3 cellular contexts compared by ENCODE assay signal in the genomic region with DNA sequence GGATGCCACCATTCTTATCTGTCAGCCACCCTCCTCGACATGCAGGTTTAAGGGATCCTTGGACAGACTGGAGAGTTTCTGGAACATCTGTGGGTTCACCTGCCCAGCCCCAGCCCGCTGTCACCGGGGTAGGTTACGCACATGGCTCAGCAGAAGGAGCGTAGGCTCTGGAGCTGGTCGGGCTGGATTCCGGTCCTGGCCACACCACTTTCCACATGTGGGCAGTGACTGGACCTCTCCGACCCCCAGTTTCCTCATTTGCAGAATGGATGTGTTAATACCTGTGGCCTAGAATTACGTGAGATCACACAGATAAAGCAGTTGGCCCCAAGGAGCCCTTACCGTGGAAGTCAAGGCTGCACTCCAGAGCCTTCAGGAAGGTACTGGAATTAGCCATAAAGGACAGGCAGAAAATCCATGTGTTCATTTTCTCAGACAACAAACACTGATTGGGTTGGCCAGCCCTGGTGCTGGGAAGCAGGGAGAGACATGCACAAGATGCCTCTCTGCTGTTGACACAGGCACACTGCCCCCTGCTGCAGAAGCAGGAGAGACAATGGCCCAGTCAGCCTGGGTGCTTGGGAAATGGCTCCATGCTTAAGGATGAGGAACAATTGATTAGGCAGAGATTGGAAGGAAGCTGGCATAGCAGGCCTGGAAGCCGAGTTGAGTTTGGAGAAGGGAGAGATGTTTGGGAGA.
A peak's percentile ranks its signal among the peaks of the same experiment; 100 is the strongest.
TF ChIP-seq lines count a peak whose summit lies in the region.

No MANE protein-coding gene starts in this region.

TF ChIP-seq in SK-N-SH, 30 proteins besides CTCF, POLR2A, EP300 and RAD21 (continued from another document):
- TF ChIP-seq, protein P1, sequence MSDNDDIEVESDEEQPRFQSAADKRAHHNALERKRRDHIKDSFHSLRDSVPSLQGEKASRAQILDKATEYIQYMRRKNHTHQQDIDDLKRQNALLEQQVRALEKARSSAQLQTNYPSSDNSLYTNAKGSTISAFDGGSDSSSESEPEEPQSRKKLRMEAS (IDR thresholded peaks at IDR 0.05; ENCODE audit: low read depth) = no peak
- TF ChIP-seq, protein P2, sequence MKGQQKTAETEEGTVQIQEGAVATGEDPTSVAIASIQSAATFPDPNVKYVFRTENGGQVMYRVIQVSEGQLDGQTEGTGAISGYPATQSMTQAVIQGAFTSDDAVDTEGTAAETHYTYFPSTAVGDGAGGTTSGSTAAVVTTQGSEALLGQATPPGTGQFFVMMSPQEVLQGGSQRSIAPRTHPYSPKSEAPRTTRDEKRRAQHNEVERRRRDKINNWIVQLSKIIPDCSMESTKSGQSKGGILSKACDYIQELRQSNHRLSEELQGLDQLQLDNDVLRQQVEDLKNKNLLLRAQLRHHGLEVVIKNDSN (IDR thresholded peaks at IDR 0.05; ENCODE audit: borderline replicate concordance, low read depth) = no peak
- TF ChIP-seq RCOR1 (IDR thresholded peaks at IDR 0.05; ENCODE audit: low read length) (no peak), RXRA (IDR thresholded peaks at IDR 0.05; ENCODE audit: borderline replicate concordance, low read depth) (no peak), YY1 (IDR thresholded peaks at IDR 0.05; ENCODE audit: low read depth) (no peak), CHD2 (IDR thresholded peaks at IDR 0.05; ENCODE audit: low read length, partially characterized antibody) (no peak)
- TF ChIP-seq, protein P3, sequence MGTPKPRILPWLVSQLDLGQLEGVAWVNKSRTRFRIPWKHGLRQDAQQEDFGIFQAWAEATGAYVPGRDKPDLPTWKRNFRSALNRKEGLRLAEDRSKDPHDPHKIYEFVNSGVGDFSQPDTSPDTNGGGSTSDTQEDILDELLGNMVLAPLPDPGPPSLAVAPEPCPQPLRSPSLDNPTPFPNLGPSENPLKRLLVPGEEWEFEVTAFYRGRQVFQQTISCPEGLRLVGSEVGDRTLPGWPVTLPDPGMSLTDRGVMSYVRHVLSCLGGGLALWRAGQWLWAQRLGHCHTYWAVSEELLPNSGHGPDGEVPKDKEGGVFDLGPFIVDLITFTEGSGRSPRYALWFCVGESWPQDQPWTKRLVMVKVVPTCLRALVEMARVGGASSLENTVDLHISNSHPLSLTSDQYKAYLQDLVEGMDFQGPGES (IDR thresholded peaks at IDR 0.05; ENCODE audit: low read depth, low read length) = no peak

TF ChIP-seq in SK-N-SH treated with all-trans-retinoic acid at 6 μM for 48 hours, 23 proteins besides CTCF, POLR2A, EP300 and RAD21 (continued from another document):
- TF ChIP-seq ISL1 (CRISPR knock-in tag; IDR thresholded peaks at IDR 0.05) = no peak
- TF ChIP-seq PPARA (CRISPR knock-in tag; IDR thresholded peaks at IDR 0.05; ENCODE audit: borderline replicate concordance) = no peak
TF ChIP-seq in SK-N-SH treated with all-trans-retinoic acid at 6 μM for 48 hours: peak in this region for 0.

TF ChIP-seq in WTC11, 78 proteins besides CTCF, POLR2A, EP300 and RAD21 (continued from another document):
- TF ChIP-seq, protein P4, sequence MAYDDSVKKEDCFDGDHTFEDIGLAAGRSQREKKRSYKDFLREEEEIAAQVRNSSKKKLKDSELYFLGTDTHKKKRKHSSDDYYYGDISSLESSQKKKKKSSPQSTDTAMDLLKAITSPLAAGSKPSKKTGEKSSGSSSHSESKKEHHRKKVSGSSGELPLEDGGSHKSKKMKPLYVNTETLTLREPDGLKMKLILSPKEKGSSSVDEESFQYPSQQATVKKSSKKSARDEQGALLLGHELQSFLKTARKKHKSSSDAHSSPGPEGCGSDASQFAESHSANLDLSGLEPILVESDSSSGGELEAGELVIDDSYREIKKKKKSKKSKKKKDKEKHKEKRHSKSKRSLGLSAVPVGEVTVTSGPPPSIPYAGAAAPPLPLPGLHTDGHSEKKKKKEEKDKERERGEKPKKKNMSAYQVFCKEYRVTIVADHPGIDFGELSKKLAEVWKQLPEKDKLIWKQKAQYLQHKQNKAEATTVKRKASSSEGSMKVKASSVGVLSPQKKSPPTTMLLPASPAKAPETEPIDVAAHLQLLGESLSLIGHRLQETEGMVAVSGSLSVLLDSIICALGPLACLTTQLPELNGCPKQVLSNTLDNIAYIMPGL (CRISPR knock-in tag; IDR thresholded peaks at IDR 0.05) = no peak
- no peak for TF ChIP-seq ELF4 (CRISPR knock-in tag; IDR thresholded peaks at IDR 0.05; ENCODE audit: low read depth)
- TF ChIP-seq, protein P5, sequence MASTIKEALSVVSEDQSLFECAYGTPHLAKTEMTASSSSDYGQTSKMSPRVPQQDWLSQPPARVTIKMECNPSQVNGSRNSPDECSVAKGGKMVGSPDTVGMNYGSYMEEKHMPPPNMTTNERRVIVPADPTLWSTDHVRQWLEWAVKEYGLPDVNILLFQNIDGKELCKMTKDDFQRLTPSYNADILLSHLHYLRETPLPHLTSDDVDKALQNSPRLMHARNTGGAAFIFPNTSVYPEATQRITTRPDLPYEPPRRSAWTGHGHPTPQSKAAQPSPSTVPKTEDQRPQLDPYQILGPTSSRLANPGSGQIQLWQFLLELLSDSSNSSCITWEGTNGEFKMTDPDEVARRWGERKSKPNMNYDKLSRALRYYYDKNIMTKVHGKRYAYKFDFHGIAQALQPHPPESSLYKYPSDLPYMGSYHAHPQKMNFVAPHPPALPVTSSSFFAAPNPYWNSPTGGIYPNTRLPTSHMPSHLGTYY (CRISPR knock-in tag; IDR thresholded peaks at IDR 0.05) = peak; percentile 69; the same call in 1 of the 2 replicates
- TF ChIP-seq SOX15 (CRISPR knock-in tag; IDR thresholded peaks at IDR 0.05) = no peak
- TF ChIP-seq PRRX2 (CRISPR knock-in tag; IDR thresholded peaks at IDR 0.05) = peak; percentile 87
- TF ChIP-seq ZNF423 (CRISPR knock-in tag; IDR thresholded peaks at IDR 0.05) = peak; percentile 40; the same call in 1 of the 2 replicates
- no peak for TF ChIP-seq TCF7 (CRISPR knock-in tag; IDR thresholded peaks at IDR 0.05; ENCODE audit: low read depth)
- TF ChIP-seq, protein P6, sequence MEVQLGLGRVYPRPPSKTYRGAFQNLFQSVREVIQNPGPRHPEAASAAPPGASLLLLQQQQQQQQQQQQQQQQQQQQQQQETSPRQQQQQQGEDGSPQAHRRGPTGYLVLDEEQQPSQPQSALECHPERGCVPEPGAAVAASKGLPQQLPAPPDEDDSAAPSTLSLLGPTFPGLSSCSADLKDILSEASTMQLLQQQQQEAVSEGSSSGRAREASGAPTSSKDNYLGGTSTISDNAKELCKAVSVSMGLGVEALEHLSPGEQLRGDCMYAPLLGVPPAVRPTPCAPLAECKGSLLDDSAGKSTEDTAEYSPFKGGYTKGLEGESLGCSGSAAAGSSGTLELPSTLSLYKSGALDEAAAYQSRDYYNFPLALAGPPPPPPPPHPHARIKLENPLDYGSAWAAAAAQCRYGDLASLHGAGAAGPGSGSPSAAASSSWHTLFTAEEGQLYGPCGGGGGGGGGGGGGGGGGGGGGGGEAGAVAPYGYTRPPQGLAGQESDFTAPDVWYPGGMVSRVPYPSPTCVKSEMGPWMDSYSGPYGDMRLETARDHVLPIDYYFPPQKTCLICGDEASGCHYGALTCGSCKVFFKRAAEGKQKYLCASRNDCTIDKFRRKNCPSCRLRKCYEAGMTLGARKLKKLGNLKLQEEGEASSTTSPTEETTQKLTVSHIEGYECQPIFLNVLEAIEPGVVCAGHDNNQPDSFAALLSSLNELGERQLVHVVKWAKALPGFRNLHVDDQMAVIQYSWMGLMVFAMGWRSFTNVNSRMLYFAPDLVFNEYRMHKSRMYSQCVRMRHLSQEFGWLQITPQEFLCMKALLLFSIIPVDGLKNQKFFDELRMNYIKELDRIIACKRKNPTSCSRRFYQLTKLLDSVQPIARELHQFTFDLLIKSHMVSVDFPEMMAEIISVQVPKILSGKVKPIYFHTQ (CRISPR knock-in tag; IDR thresholded peaks at IDR 0.05) = peak; percentile 78; the same call in 1 of the 2 replicates
- TF ChIP-seq CREB1 (CRISPR knock-in tag; IDR thresholded peaks at IDR 0.05) = no peak
- TF ChIP-seq ZNF671 (CRISPR knock-in tag; IDR thresholded peaks at IDR 0.05) = peak; percentile 54; the same call in 1 of the 2 replicates
- no peak for TF ChIP-seq SMAD4 (CRISPR knock-in tag; IDR thresholded peaks at IDR 0.05)
- TF ChIP-seq, protein P7, sequence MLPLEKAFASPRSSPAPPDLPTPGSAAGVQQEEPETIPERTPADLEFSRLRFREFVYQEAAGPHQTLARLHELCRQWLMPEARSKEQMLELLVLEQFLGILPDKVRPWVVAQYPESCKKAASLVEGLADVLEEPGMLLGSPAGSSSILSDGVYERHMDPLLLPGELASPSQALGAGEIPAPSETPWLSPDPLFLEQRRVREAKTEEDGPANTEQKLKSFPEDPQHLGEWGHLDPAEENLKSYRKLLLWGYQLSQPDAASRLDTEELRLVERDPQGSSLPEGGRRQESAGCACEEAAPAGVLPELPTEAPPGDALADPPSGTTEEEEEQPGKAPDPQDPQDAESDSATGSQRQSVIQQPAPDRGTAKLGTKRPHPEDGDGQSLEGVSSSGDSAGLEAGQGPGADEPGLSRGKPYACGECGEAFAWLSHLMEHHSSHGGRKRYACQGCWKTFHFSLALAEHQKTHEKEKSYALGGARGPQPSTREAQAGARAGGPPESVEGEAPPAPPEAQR (CRISPR knock-in tag; IDR thresholded peaks at IDR 0.05) = 0 out of 2 replicates have a peak, but pooled peaks have one; percentile 82
- TF ChIP-seq GRHL2 (CRISPR knock-in tag; IDR thresholded peaks at IDR 0.05; ENCODE audit: insufficient replicate concordance, severe bottlenecking) = no peak
